In genomic region chr19:13022859-13023636, GRCh38 we compare ENCODE assay signal across 9 cellular contexts. TPM values are rescaled to one million over a fixed set of nuclear protein-coding genes. Genes with fewer than 3 reads are reported as not detected.
DNase-seq lines count a peak whose midpoint lies in the region; ATAC-seq, FAIRE-seq and TF ChIP-seq lines count a peak whose summit lies in the region.
"Had no signal": no experiment of that assay in that cellular context is flagged by ENCODE, and none has a peak within 500 bp of the region (broad histone marks: within the 10 kb centered on the region; RNA-seq: fewer than 3 reads in every experiment).

No MANE protein-coding gene starts in this region.

- peak overlapping the region in 5 of 6 donors; percentile 48 to 95 (median 75) for H3K27ac Mint-ChIP-seq in naive B cell

- H3K4me1 Mint-ChIP-seq in naive B cell: peaks cover 27 to 36% (median 34%) of the 10 kb centered on the region in 3 donors

- peak overlapping the region; percentile 83 to 93 (median 89) for H3K4me3 Mint-ChIP-seq in naive B cell

- H3K4me1 ChIP-seq in esophagus muscularis mucosa: peaks cover 78 to 100% (median 99%) of the 10 kb centered on the region in 4 donors

- WGBS in esophagus muscularis mucosa: under 1% methylated on average over 30 of the region's 30 CpGs

- no peaks in the 10 kb centered on the region for H3K36me3 Mint-ChIP-seq in naive B cell

- H3K9me3 ChIP-seq in esophagus muscularis mucosa: no peaks in the 10 kb centered on the region

- DNase-seq in ELF-1 (ENCODE audit: low read depth, low spot score) (peak; percentile 46), LNCaP clone FGC (ENCODE audit: low read depth) (peak; percentile 92), esophagus muscularis mucosa (ENCODE audit: extremely low spot score) (peak; percentile 95), naive B cell (no peak), T-helper 9 cell (no peak)

- FAIRE-seq in TTC549 (lab: Jason Lieb, UNC): peak; percentile 3
- FAIRE-seq: endometrium had no signal

- no peaks in the 10 kb centered on the region for H3K27me3 ChIP-seq in esophagus muscularis mucosa

- no peaks in the 10 kb centered on the region for H3K9me3 Mint-ChIP-seq in naive B cell

- H3K36me3 ChIP-seq in esophagus muscularis mucosa: peaks cover 0 to 7% (median 0%) of the 10 kb centered on the region in 4 donors

- TF ChIP-seq CTCF in LNCaP clone FGC (IDR thresholded peaks at IDR 0.05; ENCODE audit: control insufficient read depth, extremely low read depth, insufficient read depth) (no peak), esophagus muscularis mucosa (IDR thresholded peaks at IDR 0.05) (peak in 1 of 3 experiments; percentile 9)

- H3K4me3 ChIP-seq in LNCaP clone FGC (ENCODE audit: low read depth, low read length) (peak overlapping the region; percentile 60), esophagus muscularis mucosa (peak overlapping the region; percentile 48 to 53 (median 51))

- no peak for TF ChIP-seq POLR2A in esophagus muscularis mucosa (IDR thresholded peaks at IDR 0.05; ENCODE audit: low read depth)

- ATAC-seq in naive B cell (ENCODE audit: low read depth in 2 of 2) (peak; percentile 38 to 47), HG02870 (IDR thresholded peaks at IDR 0.05; ENCODE audit: unreplicated experiment) (no peak), HG02973 (IDR thresholded peaks at IDR 0.05; ENCODE audit: unreplicated experiment) (no peak)

- no peak for TF ChIP-seq EP300 in esophagus muscularis mucosa (IDR thresholded peaks at IDR 0.05)

- peak overlapping the region; percentile 88 to 97 (median 94) for H3K27ac ChIP-seq in esophagus muscularis mucosa (replicated peaks in 1 of 4)

- H3K27me3 Mint-ChIP-seq in naive B cell: peaks cover 30 to 60% (median 46%) of the 10 kb centered on the region in 3 donors

- intact Hi-C loops in esophagus muscularis mucosa (cut with DNase I): loop anchor here (2.0 kb wide), 1 partner anchor 26 kb away; no protein-coding TSS in a partner anchor

RNA-seq across cellular contexts. Expression of gene NFIX, which starts 27.8 kb away (rescaled TPM):
- 100 to 1,000 TPM in 1 of 4 donors, 10 to 100 TPM in 3; 56.0 to 154 (median 79.4) TPM for total RNA-seq in esophagus muscularis mucosa
- polyA plus RNA-seq in naive B cell (ENCODE audit: low read depth in 6 of 6): 1 to 10 TPM in 2 of 6 donors, under 1 TPM in 2, not detected in 2; 0.21 to 2.1 (median 1.1) TPM

RNA-seq across cellular contexts. Expression of gene DAND5, which starts 53.7 kb away (rescaled TPM):
- under 1 TPM in 3 of 4 donors, not detected in 1; 0.19 to 0.83 (median 0.29) TPM for total RNA-seq in esophagus muscularis mucosa
- polyA plus RNA-seq in naive B cell (ENCODE audit: low read depth in 6 of 6): not detected

Comparison
In these comparisons a context has a peak if more than half of its experiments do, and no peak if none do; other contexts are left out.
1. DNase-seq: peak in ELF-1 (single experiment), LNCaP clone FGC (single experiment) and esophagus muscularis mucosa (single experiment); none in naive B cell (single experiment) and T-helper 9 cell (single experiment).
2. ATAC-seq: peak in naive B cell (2 of 2); none in HG02870 (single experiment) and HG02973 (single experiment).